ENCODE assay signal across 23 cellular contexts in genomic region chr11:114746013-114746412, GRCh38.
"Had no signal": no experiment of that assay in that cellular context is flagged by ENCODE, and none has a peak within 500 bp of the region (broad histone marks: within the 10 kb centered on the region; RNA-seq: fewer than 3 reads in every experiment).

No MANE protein-coding gene starts in this region.

- H3K4me1 ChIP-seq: colonic mucosa, esophagus muscularis mucosa, esophagus squamous epithelium, foreskin keratinocyte, gastroesophageal sphincter, heart left ventricle, heart right ventricle had no signal

- H3K9me3 ChIP-seq: colonic mucosa, esophagus squamous epithelium had no signal

- H3K4me3 ChIP-seq: colonic mucosa, coronary artery, dorsolateral prefrontal cortex, esophagus muscularis mucosa, esophagus squamous epithelium, gastroesophageal sphincter, heart left ventricle, heart right ventricle had no signal

- H3K36me3 ChIP-seq: colonic mucosa, esophagus muscularis mucosa, esophagus squamous epithelium, gastroesophageal sphincter, heart left ventricle, heart right ventricle had no signal

- H3K27ac ChIP-seq: colonic mucosa, coronary artery, dorsolateral prefrontal cortex, epithelial cell of prostate, esophagus muscularis mucosa, esophagus squamous epithelium, foreskin keratinocyte, gastroesophageal sphincter, heart left ventricle, heart right ventricle had no signal

- ATAC-seq: effector memory CD8-positive, alpha-beta T cell; esophagus mucosa; foreskin keratinocyte; gastroesophageal sphincter; heart left ventricle; heart right ventricle had no signal

- DNase-seq: colonic mucosa; cortex of kidney; dermis blood vessel endothelial cell; dorsolateral prefrontal cortex; effector CD4-positive, alpha-beta T cell; effector CD8-positive, alpha-beta T cell; effector memory CD4-positive, alpha-beta T cell; effector memory CD8-positive, alpha-beta T cell; endodermal cell; erythroblast; esophagus squamous epithelium; foreskin fibroblast; foreskin keratinocyte; foreskin melanocyte; glutamatergic neuron; head of caudate nucleus; heart left ventricle; heart right ventricle had no signal

- H3K27me3 ChIP-seq: colonic mucosa, esophagus muscularis mucosa, esophagus squamous epithelium, foreskin keratinocyte, gastroesophageal sphincter had no signal
